In the genomic region with DNA sequence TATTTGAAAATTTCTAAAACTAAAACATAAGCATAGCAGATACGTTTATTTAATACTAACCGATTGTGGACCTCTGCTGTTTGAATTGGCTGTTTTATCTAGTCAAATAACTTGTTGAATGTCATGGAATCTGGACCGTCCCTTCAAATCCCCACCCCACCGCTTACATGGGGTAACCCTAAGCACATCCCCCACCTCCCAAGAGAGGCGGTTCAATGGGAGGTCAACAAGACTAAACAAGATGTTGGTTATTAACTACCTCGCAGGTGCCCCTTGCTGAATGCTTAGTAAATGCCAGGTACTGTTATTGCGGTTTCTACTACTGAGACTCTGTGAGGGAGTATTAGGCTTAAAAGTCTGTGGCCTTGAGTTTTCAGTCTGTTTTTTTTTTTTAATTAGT, we compare ENCODE assay signal across 2 cellular contexts.
TF ChIP-seq lines count a peak whose summit lies in the region.

No MANE protein-coding gene starts in this region.

TF ChIP-seq in A549, 52 proteins besides CTCF, POLR2A, EP300 and RAD21:
- no peak for TF ChIP-seq REST (IDR thresholded peaks at IDR 0.05)
- TF ChIP-seq ESRRA (IDR thresholded peaks at IDR 0.05; ENCODE audit: borderline replicate concordance, low read length): no peak
- TF ChIP-seq, protein P1, sequence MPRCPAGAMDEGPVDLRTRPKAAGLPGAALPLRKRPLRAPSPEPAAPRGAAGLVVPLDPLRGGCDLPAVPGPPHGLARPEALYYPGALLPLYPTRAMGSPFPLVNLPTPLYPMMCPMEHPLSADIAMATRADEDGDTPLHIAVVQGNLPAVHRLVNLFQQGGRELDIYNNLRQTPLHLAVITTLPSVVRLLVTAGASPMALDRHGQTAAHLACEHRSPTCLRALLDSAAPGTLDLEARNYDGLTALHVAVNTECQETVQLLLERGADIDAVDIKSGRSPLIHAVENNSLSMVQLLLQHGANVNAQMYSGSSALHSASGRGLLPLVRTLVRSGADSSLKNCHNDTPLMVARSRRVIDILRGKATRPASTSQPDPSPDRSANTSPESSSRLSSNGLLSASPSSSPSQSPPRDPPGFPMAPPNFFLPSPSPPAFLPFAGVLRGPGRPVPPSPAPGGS (IDR thresholded peaks at IDR 0.05): no peak
- no peak for TF ChIP-seq ZC3H11A (IDR thresholded peaks at IDR 0.05)
- no peak for TF ChIP-seq MAZ (IDR thresholded peaks at IDR 0.05; ENCODE audit: borderline replicate concordance, low read depth, low read length)
- TF ChIP-seq HEYL (CRISPR knock-in tag; IDR thresholded peaks at IDR 0.05): no peak
- TF ChIP-seq, protein P2, sequence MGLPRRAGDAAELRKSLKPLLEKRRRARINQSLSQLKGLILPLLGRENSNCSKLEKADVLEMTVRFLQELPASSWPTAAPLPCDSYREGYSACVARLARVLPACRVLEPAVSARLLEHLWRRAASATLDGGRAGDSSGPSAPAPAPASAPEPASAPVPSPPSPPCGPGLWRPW (IDR thresholded peaks at IDR 0.05): no peak

TF ChIP-seq in HCT116, 20 proteins besides CTCF, POLR2A, EP300 and RAD21:
- no peak for TF ChIP-seq JUND (IDR thresholded peaks at IDR 0.05)
- no peak for TF ChIP-seq FOSL1 (IDR thresholded peaks at IDR 0.05; ENCODE audit: low read depth)
- no peak for TF ChIP-seq SRF (IDR thresholded peaks at IDR 0.05; ENCODE audit: low read depth)
- TF ChIP-seq ATF3 (IDR thresholded peaks at IDR 0.05): no peak
- TF ChIP-seq YY1 (IDR thresholded peaks at IDR 0.05; ENCODE audit: extremely low read depth, insufficient replicate concordance, low read depth, low read length): no peak
